In the genomic region with DNA sequence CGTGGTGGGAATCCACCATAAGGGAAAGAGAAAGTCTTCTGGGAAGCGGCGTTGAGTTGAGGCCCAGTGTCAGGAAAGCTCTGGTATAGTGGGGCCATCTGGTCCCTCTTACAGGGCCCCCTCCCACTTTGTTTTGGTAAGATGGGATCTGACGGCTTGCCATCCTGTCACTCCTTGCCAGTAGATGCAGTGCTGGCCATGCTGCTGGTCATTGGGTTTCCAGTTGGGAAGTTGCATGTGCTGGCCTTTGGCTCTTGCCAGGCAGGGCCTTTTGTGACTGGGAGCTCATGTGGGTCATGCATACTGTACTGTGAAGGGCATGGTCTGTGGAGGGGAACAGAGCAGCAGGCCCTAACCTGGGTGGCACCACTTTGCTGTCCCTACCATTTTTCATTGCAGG, we compare ENCODE assay signal across 16 cellular contexts. TPM values are rescaled to one million over a fixed set of nuclear protein-coding genes. Genes with fewer than 3 reads are reported as not detected.
DNase-seq lines count a peak whose midpoint lies in the region; ATAC-seq and TF ChIP-seq lines count a peak whose summit lies in the region.
"Had no signal": no experiment of that assay in that cellular context is flagged by ENCODE, and none has a peak within 500 bp of the region (broad histone marks: within the 10 kb centered on the region; RNA-seq: fewer than 3 reads in every experiment).

No MANE protein-coding gene starts in this region.

- H3K27me3 Mint-ChIP-seq in activated CD8-positive, alpha-beta memory T cell treated with anti-CD3 and anti-CD28 coated beads, Interleukin-2, amount 10 ng/mL, durations not matched to agents 7 days and 5 days = no peaks in the 10 kb centered on the region
- H3K27me3 Mint-ChIP-seq in activated naive CD8-positive, alpha-beta T cell treated with anti-CD3 and anti-CD28 coated beads for 36 hours = no peaks in the 10 kb centered on the region
- H3K27me3 Mint-ChIP-seq: activated CD4-positive, alpha-beta T cell treated with anti-CD3 and anti-CD28 coated beads, Interleukin-2, amount 10 ng/mL, durations not matched to agents 7 days and 5 days had no signal

- peaks cover 70% of the 10 kb centered on the region for H3K4me1 Mint-ChIP-seq in activated CD8-positive, alpha-beta memory T cell treated with anti-CD3 and anti-CD28 coated beads, Interleukin-2, amount 10 ng/mL, durations not matched to agents 7 days and 5 days
- H3K4me1 Mint-ChIP-seq in activated naive CD8-positive, alpha-beta T cell treated with anti-CD3 and anti-CD28 coated beads for 36 hours = peaks cover 64% of the 10 kb centered on the region
- peaks cover 73% of the 10 kb centered on the region for H3K4me1 Mint-ChIP-seq in stimulated activated effector memory CD8-positive, alpha-beta T cell treated with anti-CD3 and anti-CD28 coated beads, Interleukin-12 subunit alpha, Interleukin-12 subunit beta, amount 100 ng/mL, for 72 hours

- CTCF ChIA-PET in activated CD8-positive, alpha-beta memory T cell treated with anti-CD3 and anti-CD28 coated beads, Interleukin-2, amount 10 ng/mL, durations not matched to agents 7 days and 5 days (lab: Charles Lee) = interaction anchor here (1.1 kb wide), 1 partner anchor 14 kb away, joined by 3 read pairs; no protein-coding TSS in a partner anchor

- peak overlapping the region; percentile 50 for H3K27ac Mint-ChIP-seq in activated CD8-positive, alpha-beta memory T cell treated with anti-CD3 and anti-CD28 coated beads, Interleukin-2, amount 10 ng/mL, durations not matched to agents 7 days and 5 days
- no peak overlapping the region for H3K27ac Mint-ChIP-seq in activated naive CD8-positive, alpha-beta T cell treated with anti-CD3 and anti-CD28 coated beads for 36 hours
- peak overlapping the region; percentile 38 for H3K27ac Mint-ChIP-seq in stimulated activated effector memory CD8-positive, alpha-beta T cell treated with anti-CD3 and anti-CD28 coated beads, Interleukin-12 subunit alpha, Interleukin-12 subunit beta, amount 100 ng/mL, for 72 hours
- H3K27ac Mint-ChIP-seq: activated CD4-positive, alpha-beta T cell treated with anti-CD3 and anti-CD28 coated beads, Interleukin-2, amount 10 ng/mL, durations not matched to agents 7 days and 5 days; mesothelial cell of epicardium had no signal

- H3K9me3 Mint-ChIP-seq in activated CD8-positive, alpha-beta memory T cell treated with anti-CD3 and anti-CD28 coated beads, Interleukin-2, amount 10 ng/mL, durations not matched to agents 7 days and 5 days (ENCODE audit: low read depth) = no peaks in the 10 kb centered on the region
- H3K9me3 Mint-ChIP-seq in activated naive CD8-positive, alpha-beta T cell treated with anti-CD3 and anti-CD28 coated beads for 36 hours = no peaks in the 10 kb centered on the region
- no peaks in the 10 kb centered on the region for H3K9me3 Mint-ChIP-seq in stimulated activated effector memory CD8-positive, alpha-beta T cell treated with anti-CD3 and anti-CD28 coated beads, Interleukin-12 subunit alpha, Interleukin-12 subunit beta, amount 100 ng/mL, for 72 hours
- H3K9me3 Mint-ChIP-seq: activated CD4-positive, alpha-beta T cell treated with anti-CD3 and anti-CD28 coated beads, Interleukin-2, amount 10 ng/mL, durations not matched to agents 7 days and 5 days; mesothelial cell of epicardium had no signal

- TF ChIP-seq POLR2A in GM18505 (IDR thresholded peaks at IDR 0.05; ENCODE audit: borderline replicate concordance, extremely low read depth, insufficient read depth, insufficient read length) = peak; percentile 25

- no peak overlapping the region for H3K4me3 Mint-ChIP-seq in activated CD8-positive, alpha-beta memory T cell treated with anti-CD3 and anti-CD28 coated beads, Interleukin-2, amount 10 ng/mL, durations not matched to agents 7 days and 5 days
- peak overlapping the region; percentile 22 for H3K4me3 Mint-ChIP-seq in activated naive CD8-positive, alpha-beta T cell treated with anti-CD3 and anti-CD28 coated beads for 36 hours
- H3K4me3 Mint-ChIP-seq in stimulated activated effector memory CD8-positive, alpha-beta T cell treated with anti-CD3 and anti-CD28 coated beads, Interleukin-12 subunit alpha, Interleukin-12 subunit beta, amount 100 ng/mL, for 72 hours = peak overlapping the region; percentile 80
- H3K4me3 Mint-ChIP-seq: activated CD4-positive, alpha-beta T cell treated with anti-CD3 and anti-CD28 coated beads, Interleukin-2, amount 10 ng/mL, durations not matched to agents 7 days and 5 days; mesothelial cell of epicardium had no signal

- DNase-seq in activated CD8-positive, alpha-beta memory T cell treated with anti-CD3 and anti-CD28 coated beads, Interleukin-2, amount 10 ng/mL, durations not matched to agents 7 days and 5 days = no peak
- no peak for DNase-seq in activated CD8-positive, alpha-beta memory T cell treated with anti-CD3 and anti-CD28 coated beads, Interleukin-2, amount 50 U/mL, for 4 hours
- DNase-seq in activated naive CD8-positive, alpha-beta T cell treated with anti-CD3 and anti-CD28 coated beads for 36 hours = no peak
- DNase-seq in stimulated activated effector memory CD8-positive, alpha-beta T cell treated with anti-CD3 and anti-CD28 coated beads, Interleukin-12 subunit alpha, Interleukin-12 subunit beta, amount 100 ng/mL, for 72 hours (ENCODE audit: low spot score in 2 of 2) = no peak
- DNase-seq in COLO668 (lab: John Stamatoyannopoulos, UW; ENCODE audit: unreplicated experiment) (no peak), D341Med (ENCODE audit: low spot score) (no peak)
- DNase-seq: ACHN; activated CD4-positive, alpha-beta T cell treated with anti-CD3 and anti-CD28 coated beads, Interleukin-2, amount 10 ng/mL, durations not matched to agents 7 days and 5 days; NCI-H1417 treated with DMSO at 0.1 percent for 48 hours; NCI-H2171 treated with DMSO at 0.1 percent for 48 hours; Right ventricle myocardium superior; stimulated activated CD4-positive, alpha-beta T cell treated with anti-CD3 and anti-CD28 coated beads, Interleukin-4, amount 100 ng/mL, for 24 hours; upper lobe of left lung had no signal

- peaks cover 26% of the 10 kb centered on the region for H3K36me3 Mint-ChIP-seq in activated CD8-positive, alpha-beta memory T cell treated with anti-CD3 and anti-CD28 coated beads, Interleukin-2, amount 10 ng/mL, durations not matched to agents 7 days and 5 days
- H3K36me3 Mint-ChIP-seq in activated naive CD8-positive, alpha-beta T cell treated with anti-CD3 and anti-CD28 coated beads for 36 hours = peaks cover 34% of the 10 kb centered on the region
- peaks cover 80% of the 10 kb centered on the region for H3K36me3 Mint-ChIP-seq in stimulated activated effector memory CD8-positive, alpha-beta T cell treated with anti-CD3 and anti-CD28 coated beads, Interleukin-12 subunit alpha, Interleukin-12 subunit beta, amount 100 ng/mL, for 72 hours
- H3K36me3 Mint-ChIP-seq: mesothelial cell of epicardium had no signal

- no peak for ATAC-seq in activated CD8-positive, alpha-beta memory T cell treated with anti-CD3 and anti-CD28 coated beads, Interleukin-2, amount 10 ng/mL, durations not matched to agents 7 days and 5 days
- no peak for ATAC-seq in GM18505 (IDR thresholded peaks at IDR 0.05; ENCODE audit: unreplicated experiment)
- no peak for ATAC-seq in stimulated activated effector memory CD8-positive, alpha-beta T cell treated with anti-CD3 and anti-CD28 coated beads, Interleukin-12 subunit alpha, Interleukin-12 subunit beta, amount 100 ng/mL, for 72 hours
- ATAC-seq in GM18498 (IDR thresholded peaks at IDR 0.05; ENCODE audit: unreplicated experiment) = no peak

RNA-seq across cellular contexts. Expression of gene TRAF3, which starts 3.8 kb away (rescaled TPM):
- 10 to 100 TPM; 49.5 to 78.1 TPM for total RNA-seq in activated CD8-positive, alpha-beta memory T cell treated with anti-CD3 and anti-CD28 coated beads, Interleukin-2, amount 10 ng/mL, durations not matched to agents 7 days and 5 days
- total RNA-seq in activated naive CD8-positive, alpha-beta T cell treated with anti-CD3 and anti-CD28 coated beads for 36 hours = 10 to 100 TPM; 39.2 to 39.6 TPM
